ENCODE assay signal across 1 cellular context in the genomic region with DNA sequence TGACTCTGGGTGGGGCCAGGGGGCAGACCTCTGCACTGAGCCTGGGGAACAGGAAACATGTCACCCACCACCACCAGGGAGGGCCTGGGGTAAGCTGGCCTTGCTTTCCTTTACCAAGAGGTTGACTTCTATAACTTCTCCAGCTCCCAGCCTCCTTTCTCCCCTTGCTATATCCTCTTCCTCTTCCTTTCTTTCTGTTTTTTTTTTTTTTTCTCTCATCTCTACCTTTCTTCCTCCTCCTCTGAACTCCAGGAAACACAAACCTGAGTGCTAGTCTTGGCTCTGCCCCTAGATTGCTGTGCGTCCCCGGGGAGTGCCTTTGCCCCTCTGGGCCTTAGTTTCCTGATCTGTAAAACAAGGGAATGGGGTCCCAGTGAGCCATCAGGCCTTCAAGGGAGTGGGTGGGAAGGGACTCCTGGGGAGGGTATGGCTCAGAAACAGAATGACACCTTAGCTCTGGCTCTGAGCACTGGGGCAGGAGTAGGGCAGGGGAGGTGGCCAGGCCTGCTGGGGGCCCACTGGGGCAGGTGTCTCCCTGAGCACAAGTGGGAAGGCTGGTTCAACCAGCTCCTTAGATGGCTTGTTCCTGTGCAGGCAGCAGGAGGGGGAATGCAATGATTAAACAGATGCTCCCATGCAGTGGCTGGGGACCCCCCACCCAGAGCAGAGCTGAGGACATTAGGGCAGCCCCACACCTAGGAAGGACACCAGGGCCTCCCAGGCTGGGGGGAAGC.
TF ChIP-seq lines count a peak whose summit lies in the region.

No MANE protein-coding gene starts in this region.

TF ChIP-seq in IMR-90, 13 proteins besides CTCF, POLR2A, EP300 and RAD21:
- TF ChIP-seq, protein P1, sequence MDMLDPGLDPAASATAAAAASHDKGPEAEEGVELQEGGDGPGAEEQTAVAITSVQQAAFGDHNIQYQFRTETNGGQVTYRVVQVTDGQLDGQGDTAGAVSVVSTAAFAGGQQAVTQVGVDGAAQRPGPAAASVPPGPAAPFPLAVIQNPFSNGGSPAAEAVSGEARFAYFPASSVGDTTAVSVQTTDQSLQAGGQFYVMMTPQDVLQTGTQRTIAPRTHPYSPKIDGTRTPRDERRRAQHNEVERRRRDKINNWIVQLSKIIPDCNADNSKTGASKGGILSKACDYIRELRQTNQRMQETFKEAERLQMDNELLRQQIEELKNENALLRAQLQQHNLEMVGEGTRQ (IDR thresholded peaks at IDR 0.05; ENCODE audit: low read depth, low read length): no peak
- TF ChIP-seq SMC3 (IDR thresholded peaks at IDR 0.05; ENCODE audit: low read depth, low read length): no peak
- TF ChIP-seq RCOR1 (IDR thresholded peaks at IDR 0.05; ENCODE audit: insufficient replicate concordance, low read length): no peak
- no peak for TF ChIP-seq NFE2L2 (IDR thresholded peaks at IDR 0.05; ENCODE audit: low read depth, low read length)
- no peak for TF ChIP-seq MAZ (IDR thresholded peaks at IDR 0.05; ENCODE audit: borderline replicate concordance, low read depth, low read length)
- no peak for TF ChIP-seq MAFK (IDR thresholded peaks at IDR 0.05; ENCODE audit: low read depth, low read length)
- no peak for TF ChIP-seq CEBPB (IDR thresholded peaks at IDR 0.05; ENCODE audit: low read depth, low read length)
- no peak for TF ChIP-seq FOS (IDR thresholded peaks at IDR 0.05; ENCODE audit: low read depth, low read length)
- TF ChIP-seq, protein P2, sequence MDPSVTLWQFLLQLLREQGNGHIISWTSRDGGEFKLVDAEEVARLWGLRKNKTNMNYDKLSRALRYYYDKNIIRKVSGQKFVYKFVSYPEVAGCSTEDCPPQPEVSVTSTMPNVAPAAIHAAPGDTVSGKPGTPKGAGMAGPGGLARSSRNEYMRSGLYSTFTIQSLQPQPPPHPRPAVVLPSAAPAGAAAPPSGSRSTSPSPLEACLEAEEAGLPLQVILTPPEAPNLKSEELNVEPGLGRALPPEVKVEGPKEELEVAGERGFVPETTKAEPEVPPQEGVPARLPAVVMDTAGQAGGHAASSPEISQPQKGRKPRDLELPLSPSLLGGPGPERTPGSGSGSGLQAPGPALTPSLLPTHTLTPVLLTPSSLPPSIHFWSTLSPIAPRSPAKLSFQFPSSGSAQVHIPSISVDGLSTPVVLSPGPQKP (IDR thresholded peaks at IDR 0.05; ENCODE audit: borderline replicate concordance, low read depth, low read length): no peak
- no peak for TF ChIP-seq RFX5 (IDR thresholded peaks at IDR 0.05; ENCODE audit: low read depth, low read length)
- no peak for TF ChIP-seq BHLHE40 (IDR thresholded peaks at IDR 0.05; ENCODE audit: low read depth, low read length)
